8 cellular contexts compared by ENCODE assay signal in the genomic region with DNA sequence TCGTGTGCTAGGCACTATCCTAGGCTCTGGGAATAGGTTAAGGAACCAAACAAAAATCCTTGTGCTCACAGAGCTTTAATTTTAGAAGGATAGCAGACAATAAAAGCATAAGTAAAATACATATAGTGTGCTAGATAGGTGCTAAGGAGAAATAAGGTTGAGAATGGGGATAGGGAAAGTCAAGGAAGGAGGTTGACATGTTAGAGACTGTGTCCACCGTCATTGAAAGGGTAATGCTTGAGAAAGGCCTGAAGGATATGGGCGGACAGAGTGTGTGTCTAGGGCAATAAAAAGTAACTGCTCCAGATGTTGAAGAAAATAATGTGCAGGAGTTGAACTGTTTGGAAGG. TPM values are rescaled to one million over a fixed set of nuclear protein-coding genes. Genes with fewer than 3 reads are reported as not detected.
DNase-seq lines count a peak whose midpoint lies in the region; ATAC-seq and TF ChIP-seq lines count a peak whose summit lies in the region.

No MANE protein-coding gene starts in this region.

- in situ Hi-C loops in KBM-7 (cut with MboI; ENCODE audit: low pct_unique_long_range_greater_than_20kb, low sequenced_read_pairs): no loop called here

- peak overlapping the region; percentile 45 for H2AFZ ChIP-seq in fibroblast of lung (ENCODE audit: low read length)

- H3K36me3 ChIP-seq in NT2/D1 (ENCODE audit: insufficient read depth, insufficient read length, low read length) (no peaks in the 10 kb centered on the region), fibroblast of lung (ENCODE audit: control insufficient read depth, insufficient read depth, low read length) (no peaks in the 10 kb centered on the region)

- H3K4me3 ChIP-seq in NT2/D1 (ENCODE audit: insufficient read length, low read depth) (peak overlapping the region; percentile 66), fibroblast of lung (replicated peaks in 1 of 4; ENCODE audit: control extremely low read depth in 1 of 4, insufficient read depth in 1 of 4, low read depth in 3 of 4, low read length in 4 of 4) (peak overlapping the region; percentile 4 to 89 (median 50)), skin epidermis (peak overlapping the region; percentile 90 to 100 (median 97))

- H3K4me1 ChIP-seq in NT2/D1 (ENCODE audit: insufficient read depth, insufficient read length): no peaks in the 10 kb centered on the region
- no peaks in the 10 kb centered on the region for H3K4me1 ChIP-seq in fibroblast of lung (ENCODE audit: control insufficient read depth, extremely low read depth, insufficient read depth, low read length)

- no peak overlapping the region for H3K9ac ChIP-seq in NT2/D1 (ENCODE audit: insufficient read length, low read depth)
- no peak overlapping the region for H3K9ac ChIP-seq in fibroblast of lung (ENCODE audit: insufficient read depth, low read length)

- no peaks in the 10 kb centered on the region for H3K79me2 ChIP-seq in fibroblast of lung (ENCODE audit: control insufficient read depth, insufficient read depth, low read length)

- no peak for DNase-seq in NT2/D1 (ENCODE audit: low read depth, low spot score)
- no peak for DNase-seq in fibroblast of lung (ENCODE audit: low read depth in 2 of 2)
- no peak for DNase-seq in NCI-H2171 treated with DMSO at 0.1 percent for 48 hours (lab: John Stamatoyannopoulos, UW)
- DNase-seq in KBM-7: no peak
- no peak for DNase-seq in NCI-H2081 treated with DMSO at 0.1 percent for 48 hours (lab: John Stamatoyannopoulos, UW)
- no peak for DNase-seq in AG08396 (ENCODE audit: low spot score)

- H3K4me2 ChIP-seq in fibroblast of lung (ENCODE audit: extremely low read depth, insufficient read depth, low read length): peak overlapping the region; percentile 49

- H3K9me3 ChIP-seq in NT2/D1 (ENCODE audit: insufficient read depth, low read length) (no peaks in the 10 kb centered on the region), fibroblast of lung (ENCODE audit: control insufficient read depth, insufficient read depth, low read depth, low read length) (no peaks in the 10 kb centered on the region)

- TF ChIP-seq CTCF in fibroblast of lung (conservative IDR thresholded peaks at IDR 0.05 in 1 of 2, IDR thresholded peaks at IDR 0.05 in 1 of 2; ENCODE audit: low read depth in 1 of 2, low read length in 2 of 2): no peak

- H4K20me1 ChIP-seq in fibroblast of lung (ENCODE audit: control insufficient read depth, extremely low read depth, insufficient read depth, low read length): no peaks in the 10 kb centered on the region

- H3K27me3 ChIP-seq in NT2/D1 (ENCODE audit: insufficient read depth, insufficient read length) (peaks cover 43% of the 10 kb centered on the region), fibroblast of lung (ENCODE audit: control insufficient read depth, insufficient read depth, low read length) (peaks cover 14% of the 10 kb centered on the region)

- H3K27ac ChIP-seq in fibroblast of lung (ENCODE audit: insufficient read depth, low read length) (no peak overlapping the region), skin epidermis (peak overlapping the region in 6 of 21 experiments; percentile 13 to 91 (median 54))

- ATAC-seq in GM21367 (IDR thresholded peaks at IDR 0.05; ENCODE audit: unreplicated experiment): peak; percentile 2

RNA-seq across cellular contexts. Expression of a gene that starts 0.5 kb away (rescaled TPM):
- total RNA-seq in fibroblast of lung: 9.0 and 14.7 TPM in 2 replicates
- 9.8 and 10.5 TPM in 2 replicates for polyA plus RNA-seq in fibroblast of lung
- 7.5 and 8.6 TPM in 2 replicates for polyA plus RNA-seq in fibroblast of lung (2012)
- polyA minus RNA-seq in fibroblast of lung (ENCODE audit: low replicate concordance): 2.3 and 3.1 TPM in 2 replicates
